Comparison of ENCODE assay signal across 1 cellular context in genomic region chr11:65988791-65989592, GRCh38.
TF ChIP-seq lines count a peak whose summit lies in the region.

No MANE protein-coding gene starts in this region.

TF ChIP-seq in K562, 482 proteins besides CTCF, POLR2A, EP300 and RAD21 (continued from another document and continues in another):
- TF ChIP-seq NR0B1 (IDR thresholded peaks at IDR 0.05; ENCODE audit: partially characterized antibody) (no peak), SMARCE1 (IDR thresholded peaks at IDR 0.05) (no peak), NR2C1 (IDR thresholded peaks at IDR 0.05) (no peak), NR2C1 (tag; IDR thresholded peaks at IDR 0.05) (no peak), SETDB1 (IDR thresholded peaks at IDR 0.05; ENCODE audit: low read length) (no peak), ZC3H4 (CRISPR knock-in tag; IDR thresholded peaks at IDR 0.05; ENCODE audit: borderline replicate concordance) (no peak), ZNF668 (CRISPR knock-in tag; IDR thresholded peaks at IDR 0.05) (no peak), ASH1L (IDR thresholded peaks at IDR 0.05; ENCODE audit: borderline replicate concordance, low read depth, partially characterized antibody) (no peak), CREB3 (tag; conservative IDR thresholded peaks at IDR 0.05; ENCODE audit: low read depth) (no peak), SP2 (IDR thresholded peaks at IDR 0.05; ENCODE audit: extremely low read depth, low read depth, low read length, poor library complexity, severe bottlenecking) (no peak), CBFA2T3 (IDR thresholded peaks at IDR 0.05) (no peak), HDAC8 (tag; IDR thresholded peaks at IDR 0.05) (no peak), TBP (optimal IDR thresholded peaks at IDR 0.05; ENCODE audit: low read depth, low read length) (peak; percentile 37), BRD4 (IDR thresholded peaks at IDR 0.05) (no peak), ETV5 (CRISPR knock-in tag; IDR thresholded peaks at IDR 0.05; ENCODE audit: low read depth) (peak; percentile 43; the same call in 1 of the 2 replicates), ZNF24 (IDR thresholded peaks at IDR 0.05) (no peak; the same call in 1 of the 2 replicates), CREB5 (CRISPR knock-in tag; IDR thresholded peaks at IDR 0.05) (no peak), CREM (IDR thresholded peaks at IDR 0.05; ENCODE audit: low read depth) (peak; percentile 32; the same call in 1 of the 2 replicates), GATA2 (CRISPR knock-in tag; IDR thresholded peaks at IDR 0.05) (no peak), ZNF184 (CRISPR knock-in tag; IDR thresholded peaks at IDR 0.05) (no peak), MLX (CRISPR knock-in tag; conservative IDR thresholded peaks at IDR 0.05) (no peak), KLF1 (tag; IDR thresholded peaks at IDR 0.05) (no peak), MIER1 (IDR thresholded peaks at IDR 0.05; ENCODE audit: low read depth) (no peak), HDAC6 (IDR thresholded peaks at IDR 0.05; ENCODE audit: low read depth, low read length) (no peak), DPF2 (IDR thresholded peaks at IDR 0.05) (no peak), ZNF277 (CRISPR knock-in tag; IDR thresholded peaks at IDR 0.05; ENCODE audit: borderline replicate concordance) (no peak), ZKSCAN3 (CRISPR knock-in tag; IDR thresholded peaks at IDR 0.05) (no peak), CSDE1 (IDR thresholded peaks at IDR 0.05) (no peak), PHTF2 (CRISPR knock-in tag; IDR thresholded peaks at IDR 0.05) (no peak), CHD7 (IDR thresholded peaks at IDR 0.05; ENCODE audit: low read depth, low read length) (no peak), ZBTB26 (CRISPR knock-in tag; IDR thresholded peaks at IDR 0.05) (no peak), ZNF324 (CRISPR knock-in tag; IDR thresholded peaks at IDR 0.05) (no peak), ZNF609 (CRISPR knock-in tag; IDR thresholded peaks at IDR 0.05; ENCODE audit: borderline replicate concordance) (no peak), POLR2AphosphoS5 (IDR thresholded peaks at IDR 0.05; ENCODE audit: control insufficient read depth, insufficient read depth, low read depth, low read length) (no peak), ZNF79 (CRISPR knock-in tag; IDR thresholded peaks at IDR 0.05; ENCODE audit: low read depth) (no peak), HMG20B (CRISPR knock-in tag; IDR thresholded peaks at IDR 0.05) (no peak), CBX1 (IDR thresholded peaks at IDR 0.05; ENCODE audit: low read depth) (no peak), ETV1 (tag; conservative IDR thresholded peaks at IDR 0.05; ENCODE audit: low read depth) (0 out of 2 replicates have a peak, but pooled peaks have one; percentile 12), CHD1 (IDR thresholded peaks at IDR 0.05; ENCODE audit: low read length) (no peak), ELF1 (tag; IDR thresholded peaks at IDR 0.05) (0 out of 2 replicates have a peak, but pooled peaks have one; percentile 38)
